Comparison of ENCODE assay signal across 29 cellular contexts in the genomic region with DNA sequence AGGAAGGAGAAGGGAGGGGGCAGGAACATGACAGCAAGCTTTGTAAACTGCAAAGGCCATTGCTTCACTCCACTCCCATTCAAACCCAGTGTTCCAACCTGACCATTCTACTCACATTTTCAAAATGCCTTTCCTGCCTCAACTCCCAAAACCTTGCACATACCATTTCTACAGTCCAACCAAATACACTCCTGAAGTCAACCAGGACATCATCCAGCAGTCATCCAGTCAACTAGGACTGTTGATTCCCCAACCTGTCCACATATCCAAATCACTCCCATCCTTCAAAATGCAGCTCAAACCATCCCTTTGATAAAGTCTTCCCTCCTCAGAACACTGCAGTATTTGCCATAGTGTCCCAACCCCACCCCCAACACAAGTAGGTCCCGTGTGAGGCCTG.
"Had no signal": no experiment of that assay in that cellular context is flagged by ENCODE, and none has a peak within 500 bp of the region (broad histone marks: within the 10 kb centered on the region; RNA-seq: fewer than 3 reads in every experiment).

No MANE protein-coding gene starts in this region.

- H3K4me3 ChIP-seq: colonic mucosa, esophagus squamous epithelium, heart right ventricle, left lung, mucosa of descending colon, smooth muscle cell, stomach, thyroid gland had no signal

- H3K9me3 ChIP-seq: colonic mucosa, esophagus squamous epithelium, heart right ventricle, left lung, mucosa of descending colon, neutrophil, stomach, thyroid gland had no signal

- H3K36me3 ChIP-seq: colonic mucosa had no signal

- H3K4me2 ChIP-seq: smooth muscle cell had no signal

- H3K27ac ChIP-seq: colonic mucosa, esophagus squamous epithelium, heart right ventricle, left lung, neutrophil, parathyroid adenoma, stomach, thyroid gland had no signal

- H3K9ac ChIP-seq: parathyroid adenoma had no signal

- ATAC-seq: heart right ventricle; left cardiac atrium; left lung; mucosa of descending colon; natural killer cell treated with Interleukin-12 subunit alpha and Interleukin-12 subunit beta and Interleukin-15 and Interleukin-18, amount 100 ng/mL, for 72 hours; sciatic nerve had no signal

- H3K27me3 ChIP-seq: colonic mucosa, stomach, thyroid gland had no signal

- H3K79me2 ChIP-seq: parathyroid adenoma had no signal

- H3K27ac Mint-ChIP-seq: mesothelial cell of epicardium; natural killer cell treated with Interleukin-12 subunit alpha and Interleukin-12 subunit beta and Interleukin-15 and Interleukin-18, amount 100 ng/mL, for 72 hours; progenitor cell of endocrine pancreas had no signal

- H2AFZ ChIP-seq: parathyroid adenoma had no signal

- H3K9me3 Mint-ChIP-seq: mesothelial cell of epicardium; naive B cell; natural killer cell treated with Interleukin-12 subunit alpha and Interleukin-12 subunit beta and Interleukin-15 and Interleukin-18, amount 100 ng/mL, for 72 hours had no signal

- DNase-seq: colonic mucosa; dermis blood vessel endothelial cell; effector memory CD4-positive, alpha-beta T cell; erythroblast; esophagus squamous epithelium; foreskin melanocyte; glutamatergic neuron; heart right ventricle; hippocampal formation; left cardiac atrium; left lung; mesenchymal stem cell; mucosa of descending colon; naive B cell; stimulated activated CD4-positive, alpha-beta T cell treated with anti-CD3 and anti-CD28 coated beads, Interleukin-12 subunit alpha, Interleukin-12 subunit beta, amount 100 ng/mL, for 4 hours; stimulated activated CD4-positive, alpha-beta T cell treated with anti-CD3 and anti-CD28 coated beads, Interleukin-1b, Interleukin-23, amount 100 ng/mL, for 48 hours; stimulated activated CD4-positive, alpha-beta T cell treated with anti-CD3 and anti-CD28 coated beads, Interleukin-4, amount 100 ng/mL, for 1 hour; stimulated activated CD8-positive, alpha-beta memory T cell treated with anti-CD3 and anti-CD28 coated beads, Interleukin-4, amount 100 ng/mL, for 48 hours; stimulated activated naive CD4-positive, alpha-beta T cell; stomach; thyroid gland; trophoblast cell had no signal

- H3K4me3 Mint-ChIP-seq: mesothelial cell of epicardium; natural killer cell treated with Interleukin-12 subunit alpha and Interleukin-12 subunit beta and Interleukin-15 and Interleukin-18, amount 100 ng/mL, for 72 hours had no signal
